ENCODE assay signal across 17 cellular contexts in the genomic region with DNA sequence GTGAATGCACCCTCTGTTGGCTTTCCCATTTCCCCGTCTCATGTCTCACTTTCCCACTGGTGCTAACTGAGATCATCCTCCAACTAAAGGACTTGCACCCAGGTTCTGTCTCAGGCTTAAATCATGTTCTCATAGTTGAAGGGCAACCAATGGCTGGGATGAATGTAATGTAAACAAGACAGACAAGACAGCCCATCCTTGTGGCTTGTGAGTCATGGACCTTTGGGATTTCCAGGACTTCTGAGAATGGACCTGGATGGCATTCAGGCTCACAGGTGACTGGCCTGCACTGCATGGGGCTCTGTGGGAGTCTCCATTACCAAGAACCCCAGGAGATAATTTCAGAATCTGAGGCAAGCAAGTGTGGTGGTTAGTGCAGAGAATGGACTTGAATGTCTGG.
DNase-seq lines count a peak whose midpoint lies in the region; ATAC-seq and TF ChIP-seq lines count a peak whose summit lies in the region.
"Had no signal": no experiment of that assay in that cellular context is flagged by ENCODE, and none has a peak within 500 bp of the region (broad histone marks: within the 10 kb centered on the region; RNA-seq: fewer than 3 reads in every experiment).

No MANE protein-coding gene starts in this region.

- no peak for TF ChIP-seq POLR2A in breast epithelium (IDR thresholded peaks at IDR 0.05)

- H3K4me2 ChIP-seq in mammary epithelial cell (ENCODE audit: insufficient read depth, low read depth, low read length) = no peak overlapping the region
- H3K4me2 ChIP-seq: BLaER1 had no signal

- peak; percentile 2 for DNase-seq in mammary epithelial cell
- no peak for DNase-seq in breast epithelium (ENCODE audit: low spot score in 2 of 2)
- peak; percentile 62 for DNase-seq in epithelial cell of proximal tubule (ENCODE audit: low read depth)
- peak; percentile 76 for DNase-seq in kidney glomerular epithelial cell (lab: John Stamatoyannopoulos, UW)
- no peak for DNase-seq in NCI-H2171 treated with DMSO at 0.1 percent for 48 hours (lab: John Stamatoyannopoulos, UW)
- no peak for DNase-seq in GF-D8 (lab: John Stamatoyannopoulos, UW)
- DNase-seq: 8988T; Calu3; CD4-positive, alpha-beta memory T cell; GDM1; GOT3; H9; IMR-90 had no signal

- dilution Hi-C loops in mammary epithelial cell (cut with HindIII; ENCODE audit: low sequenced_read_pairs) = no loop called here

- in situ Hi-C loops in mammary epithelial cell (cut with MboI; ENCODE audit: low sequenced_read_pairs in 2 of 2) = no loop called here

- H3K4me1 ChIP-seq in mammary epithelial cell (ENCODE audit: insufficient read depth, low read length) (no peaks in the 10 kb centered on the region), breast epithelium (no peaks in the 10 kb centered on the region)

- no peak for ATAC-seq in HG03457 (IDR thresholded peaks at IDR 0.05; ENCODE audit: unreplicated experiment)
- ATAC-seq: GM12878, K562 had no signal

- intact Hi-C loops in mammary epithelial cell (cut with micrococcal nuclease) = no loop called here
- intact Hi-C loops in breast epithelium (cut with DNase I; ENCODE audit: low total_unique reads) = no loop called here

- H3K36me3 ChIP-seq in mammary epithelial cell (ENCODE audit: insufficient read depth, low read length) = no peaks in the 10 kb centered on the region
- no peaks in the 10 kb centered on the region for H3K36me3 ChIP-seq in breast epithelium
- H3K36me3 ChIP-seq: BLaER1 had no signal

- CTCF ChIA-PET in mammary epithelial cell (lab: Charles Lee; ENCODE audit: low non-redundant PET) = no interaction called here

- H3K9ac ChIP-seq in mammary epithelial cell (ENCODE audit: insufficient read depth, low read length) = no peak overlapping the region
- H3K9ac ChIP-seq: BLaER1 had no signal

- H3K27ac ChIP-seq in mammary epithelial cell (ENCODE audit: insufficient read depth, low read depth, low read length) (no peak overlapping the region), breast epithelium (no peak overlapping the region)
- H3K27ac ChIP-seq: BLaER1 had no signal

- 56% methylated on average over 1 of the region's 1 CpG for WGBS in mammary epithelial cell (ENCODE audit: low coverage, missing lambda C conversion rate)

- H2AFZ ChIP-seq in mammary epithelial cell (ENCODE audit: low read depth, low read length) = no peak overlapping the region

- no TSS peak for BruUV-seq in mammary epithelial cell (replicated peaks; lab: Mats Ljungman, UMichigan)

- peaks cover 7% of the 10 kb centered on the region for H3K9me3 ChIP-seq in mammary epithelial cell (replicated peaks; ENCODE audit: insufficient read depth, low read length)
- no peaks in the 10 kb centered on the region for H3K9me3 ChIP-seq in breast epithelium

- H3K27me3 ChIP-seq in mammary epithelial cell (ENCODE audit: insufficient read depth, low read length) = no peaks in the 10 kb centered on the region
- H3K27me3 ChIP-seq in breast epithelium = peaks cover 0 to 5% of the 10 kb centered on the region in 2 donors
- H3K27me3 ChIP-seq: BLaER1 had no signal

- no peaks in the 10 kb centered on the region for H4K20me1 ChIP-seq in mammary epithelial cell (ENCODE audit: insufficient read depth, low read length)
- H4K20me1 ChIP-seq: BLaER1 had no signal

- H3K4me3 ChIP-seq in mammary epithelial cell (replicated peaks in 1 of 3; ENCODE audit: insufficient read depth in 1 of 3, low read depth in 2 of 3, low read length in 3 of 3) = no peak overlapping the region
- H3K4me3 ChIP-seq in breast epithelium = no peak overlapping the region
- no peak overlapping the region for H3K4me3 ChIP-seq in epithelial cell of proximal tubule (ENCODE audit: low read depth, low read length)
- H3K4me3 ChIP-seq: BLaER1, GM12878, K562 had no signal

- H3K79me2 ChIP-seq in mammary epithelial cell (ENCODE audit: insufficient read depth, low read length) = no peaks in the 10 kb centered on the region

- no peak for TF ChIP-seq CTCF in mammary epithelial cell (conservative IDR thresholded peaks at IDR 0.05 in 1 of 2, IDR thresholded peaks at IDR 0.05 in 1 of 2; ENCODE audit: extremely low read depth in 1 of 2, insufficient read depth in 1 of 2, low read depth in 1 of 2, low read length in 2 of 2)
- TF ChIP-seq CTCF in breast epithelium (IDR thresholded peaks at IDR 0.05) = no peak
- no peak for TF ChIP-seq CTCF in epithelial cell of proximal tubule (conservative IDR thresholded peaks at IDR 0.05; ENCODE audit: low read depth, low read length)

Comparison
In these comparisons a context has a peak if more than half of its experiments do, and no peak if none do; other contexts are left out.
1. DNase-seq: peak in mammary epithelial cell (single experiment), epithelial cell of proximal tubule (single experiment) and kidney glomerular epithelial cell (single experiment); none in breast epithelium (0 of 2), NCI-H2171 treated with DMSO at 0.1 percent for 48 hours (single experiment) and GF-D8 (single experiment).